11 cellular contexts compared by ENCODE assay signal in the genomic region with DNA sequence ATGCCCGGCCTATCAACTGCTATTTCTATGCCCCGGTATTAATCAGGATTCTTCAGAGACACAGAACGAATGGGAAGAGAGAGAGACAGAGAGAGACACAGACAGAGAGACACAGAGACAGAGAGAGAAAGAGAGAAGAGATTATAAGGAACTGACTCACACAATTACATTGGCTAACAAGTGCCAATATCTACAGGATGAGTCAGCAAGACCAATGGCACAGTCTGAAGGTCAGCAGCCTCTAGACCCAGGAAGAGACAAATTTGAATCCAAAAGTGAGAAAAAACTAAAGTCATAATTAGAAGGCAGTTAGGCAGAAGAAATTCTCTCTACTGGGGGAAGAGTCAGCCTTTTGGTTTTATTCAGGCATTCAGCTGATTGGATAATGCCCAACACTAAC.
A peak's percentile ranks its signal among the peaks of the same experiment; 100 is the strongest.
DNase-seq lines count a peak whose midpoint lies in the region; ATAC-seq and TF ChIP-seq lines count a peak whose summit lies in the region.
"Had no signal": no experiment of that assay in that cellular context is flagged by ENCODE, and none has a peak within 500 bp of the region (broad histone marks: within the 10 kb centered on the region; RNA-seq: fewer than 3 reads in every experiment).

No MANE protein-coding gene starts in this region.

- H3K27ac Mint-ChIP-seq in activated CD8-positive, alpha-beta memory T cell treated with anti-CD3 and anti-CD28 coated beads, Interleukin-2, amount 10 ng/mL, durations not matched to agents 7 days and 5 days: peak overlapping the region; percentile 6
- no peak overlapping the region for H3K27ac Mint-ChIP-seq in stimulated activated memory B cell treated with anti-CD40 and anti-IgM and Interleukin-4, amounts not matched to agents 10 μg/mL and 1 μg/mL and 100 μg/mL, for 72 hours

- in situ Hi-C loops in transverse colon (cut with MboI; ENCODE audit: low pct_ligation_motif_present in 1 of 4, low pct_unique_long_range_greater_than_20kb in 1 of 4, low sequenced_read_pairs in 3 of 4): no loop called here

- peaks cover 20% of the 10 kb centered on the region for H3K36me3 Mint-ChIP-seq in activated CD8-positive, alpha-beta memory T cell treated with anti-CD3 and anti-CD28 coated beads, Interleukin-2, amount 10 ng/mL, durations not matched to agents 7 days and 5 days
- H3K36me3 Mint-ChIP-seq in stimulated activated memory B cell treated with anti-CD40 and anti-IgM and Interleukin-4, amounts not matched to agents 10 μg/mL and 1 μg/mL and 100 μg/mL, for 72 hours: peaks cover 50% of the 10 kb centered on the region

- peaks cover 10% of the 10 kb centered on the region for H3K4me1 Mint-ChIP-seq in activated CD8-positive, alpha-beta memory T cell treated with anti-CD3 and anti-CD28 coated beads, Interleukin-2, amount 10 ng/mL, durations not matched to agents 7 days and 5 days
- peaks cover 10% of the 10 kb centered on the region for H3K4me1 Mint-ChIP-seq in stimulated activated memory B cell treated with anti-CD40 and anti-IgM and Interleukin-4, amounts not matched to agents 10 μg/mL and 1 μg/mL and 100 μg/mL, for 72 hours

- H3K9me3 Mint-ChIP-seq in activated CD8-positive, alpha-beta memory T cell treated with anti-CD3 and anti-CD28 coated beads, Interleukin-2, amount 10 ng/mL, durations not matched to agents 7 days and 5 days (ENCODE audit: low read depth): no peaks in the 10 kb centered on the region
- H3K9me3 Mint-ChIP-seq in stimulated activated memory B cell treated with anti-CD40 and anti-IgM and Interleukin-4, amounts not matched to agents 10 μg/mL and 1 μg/mL and 100 μg/mL, for 72 hours: peaks cover 2% of the 10 kb centered on the region
- H3K9me3 Mint-ChIP-seq: neural crest cell had no signal

- intact Hi-C loops in transverse colon (cut with DNase I; ENCODE audit: low total_unique reads): no loop called here

- no peak overlapping the region for H3K4me3 ChIP-seq in fibroblast of mammary gland (ENCODE audit: control insufficient read depth, low read depth, low read length)
- H3K4me3 ChIP-seq in transverse colon: no peak overlapping the region

- H3K27me3 ChIP-seq in transverse colon: no peaks in the 10 kb centered on the region
- H3K27me3 ChIP-seq: BE2C had no signal

- TF ChIP-seq POLR2A in transverse colon (IDR thresholded peaks at IDR 0.05): no peak

- no peak for ATAC-seq in activated CD8-positive, alpha-beta memory T cell treated with anti-CD3 and anti-CD28 coated beads, Interleukin-2, amount 10 ng/mL, durations not matched to agents 7 days and 5 days
- no peak for ATAC-seq in GM21737 (IDR thresholded peaks at IDR 0.05; ENCODE audit: unreplicated experiment)
- no peak for ATAC-seq in stimulated activated memory B cell treated with anti-CD40 and anti-IgM and Interleukin-4, amounts not matched to agents 10 μg/mL and 1 μg/mL and 100 μg/mL, for 72 hours

- peaks cover 0 to 7% (median 0%) of the 10 kb centered on the region in 4 donors for H3K4me1 ChIP-seq in transverse colon

- H3K27ac ChIP-seq in transverse colon: no peak overlapping the region

- no peak for DNase-seq in activated CD8-positive, alpha-beta memory T cell treated with anti-CD3 and anti-CD28 coated beads, Interleukin-2, amount 10 ng/mL, durations not matched to agents 7 days and 5 days
- DNase-seq in activated CD8-positive, alpha-beta memory T cell treated with anti-CD3 and anti-CD28 coated beads, Interleukin-2, amount 50 U/mL, for 4 hours: no peak
- DNase-seq in RKO (ENCODE audit: low spot score) (peak; percentile 69), fibroblast of mammary gland (ENCODE audit: low read depth) (peak; percentile 86), transverse colon (peak; percentile 18), iPS-NIHi11 (ENCODE audit: low spot score) (no peak)
- DNase-seq: BE2C, NCI-H524 treated with DMSO at 0.1 percent for 48 hours had no signal

- WGBS in transverse colon (ENCODE audit: low coverage in 1 of 2), 2 donors: 95 to 100% methylated on average over 3 of the region's 3 CpGs

- CTCF ChIA-PET in activated CD8-positive, alpha-beta memory T cell treated with anti-CD3 and anti-CD28 coated beads, Interleukin-2, amount 10 ng/mL, durations not matched to agents 7 days and 5 days (lab: Charles Lee): no interaction called here

- H3K36me3 ChIP-seq in transverse colon: no peaks in the 10 kb centered on the region
- H3K36me3 ChIP-seq: BE2C had no signal

- TF ChIP-seq EP300 in transverse colon (IDR thresholded peaks at IDR 0.05; ENCODE audit: low read depth): no peak

- no peak overlapping the region for H3K4me3 Mint-ChIP-seq in activated CD8-positive, alpha-beta memory T cell treated with anti-CD3 and anti-CD28 coated beads, Interleukin-2, amount 10 ng/mL, durations not matched to agents 7 days and 5 days
- H3K4me3 Mint-ChIP-seq in stimulated activated memory B cell treated with anti-CD40 and anti-IgM and Interleukin-4, amounts not matched to agents 10 μg/mL and 1 μg/mL and 100 μg/mL, for 72 hours: no peak overlapping the region
- H3K4me3 Mint-ChIP-seq: neural crest cell had no signal

- no peaks in the 10 kb centered on the region for H3K27me3 Mint-ChIP-seq in activated CD8-positive, alpha-beta memory T cell treated with anti-CD3 and anti-CD28 coated beads, Interleukin-2, amount 10 ng/mL, durations not matched to agents 7 days and 5 days
- no peaks in the 10 kb centered on the region for H3K27me3 Mint-ChIP-seq in stimulated activated memory B cell treated with anti-CD40 and anti-IgM and Interleukin-4, amounts not matched to agents 10 μg/mL and 1 μg/mL and 100 μg/mL, for 72 hours

- TF ChIP-seq CTCF in fibroblast of mammary gland (conservative IDR thresholded peaks at IDR 0.05; ENCODE audit: control insufficient read depth, insufficient read depth, low read depth, low read length) (no peak), transverse colon (IDR thresholded peaks at IDR 0.05) (no peak)

- no peaks in the 10 kb centered on the region for H3K9me3 ChIP-seq in transverse colon
- H3K9me3 ChIP-seq: BE2C had no signal

Comparison
In these comparisons a context has a peak if more than half of its experiments do, and no peak if none do; other contexts are left out.
1. DNase-seq: peak in RKO (single experiment), fibroblast of mammary gland (single experiment) and transverse colon (single experiment); none in activated CD8-positive, alpha-beta memory T cell treated with anti-CD3 and anti-CD28 coated beads, Interleukin-2, amount 10 ng/mL, durations not matched to agents 7 days and 5 days (single experiment), activated CD8-positive, alpha-beta memory T cell treated with anti-CD3 and anti-CD28 coated beads, Interleukin-2, amount 50 U/mL, for 4 hours (single experiment) and iPS-NIHi11 (single experiment).